Comparison of ENCODE assay signal across 20 cellular contexts in the genomic region with DNA sequence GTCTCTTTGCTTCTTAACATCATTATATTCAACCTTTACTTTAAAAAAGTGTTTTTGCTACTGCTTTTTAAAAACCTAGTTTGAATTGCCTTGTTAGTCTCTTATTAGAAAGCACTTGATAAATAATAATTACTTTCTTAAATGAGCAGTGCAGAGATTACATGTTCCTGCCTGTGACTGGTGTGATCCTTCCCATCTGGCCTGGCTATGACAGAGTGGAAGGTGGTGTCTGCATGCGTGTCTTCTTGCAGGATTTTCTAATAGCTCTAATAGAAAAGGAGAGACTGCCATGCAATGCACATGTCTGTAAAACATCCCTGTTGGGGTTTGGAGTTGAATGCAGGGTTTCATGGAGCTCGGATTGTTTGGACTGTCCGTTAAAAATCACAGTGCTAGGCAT.
"Had no signal": no experiment of that assay in that cellular context is flagged by ENCODE, and none has a peak within 500 bp of the region (broad histone marks: within the 10 kb centered on the region; RNA-seq: fewer than 3 reads in every experiment).

No MANE protein-coding gene starts in this region.

- H3K4me3 ChIP-seq: SJSA1, SK-N-MC had no signal

- H3K27me3 ChIP-seq: SJSA1 had no signal

- H3K27ac ChIP-seq: RWPE1, SJSA1, SK-N-MC had no signal

- H3K36me3 ChIP-seq: SJSA1 had no signal

- H3K9me3 ChIP-seq: SJSA1 had no signal

- DNase-seq: Karpas-422, KG1, MM.1S, MV-4-11, NCI-H1048, NCI-H1105, NCI-H1417, NCI-H1436 treated with DMSO at 0.1 percent for 48 hours, NCI-H1694, NCI-H187 treated with DMSO at 0.1 percent for 48 hours, NCI-H2029 treated with DMSO at 0.1 percent for 48 hours, NCI-H2171 treated with DMSO at 0.1 percent for 48 hours, NCI-H345, NCI-H446 treated with DMSO at 0.1 percent for 48 hours, NCI-H510A treated with DMSO at 0.1 percent for 48 hours, NCI-H526, SIG-M5 had no signal
